9 cellular contexts compared by ENCODE assay signal in the genomic region with DNA sequence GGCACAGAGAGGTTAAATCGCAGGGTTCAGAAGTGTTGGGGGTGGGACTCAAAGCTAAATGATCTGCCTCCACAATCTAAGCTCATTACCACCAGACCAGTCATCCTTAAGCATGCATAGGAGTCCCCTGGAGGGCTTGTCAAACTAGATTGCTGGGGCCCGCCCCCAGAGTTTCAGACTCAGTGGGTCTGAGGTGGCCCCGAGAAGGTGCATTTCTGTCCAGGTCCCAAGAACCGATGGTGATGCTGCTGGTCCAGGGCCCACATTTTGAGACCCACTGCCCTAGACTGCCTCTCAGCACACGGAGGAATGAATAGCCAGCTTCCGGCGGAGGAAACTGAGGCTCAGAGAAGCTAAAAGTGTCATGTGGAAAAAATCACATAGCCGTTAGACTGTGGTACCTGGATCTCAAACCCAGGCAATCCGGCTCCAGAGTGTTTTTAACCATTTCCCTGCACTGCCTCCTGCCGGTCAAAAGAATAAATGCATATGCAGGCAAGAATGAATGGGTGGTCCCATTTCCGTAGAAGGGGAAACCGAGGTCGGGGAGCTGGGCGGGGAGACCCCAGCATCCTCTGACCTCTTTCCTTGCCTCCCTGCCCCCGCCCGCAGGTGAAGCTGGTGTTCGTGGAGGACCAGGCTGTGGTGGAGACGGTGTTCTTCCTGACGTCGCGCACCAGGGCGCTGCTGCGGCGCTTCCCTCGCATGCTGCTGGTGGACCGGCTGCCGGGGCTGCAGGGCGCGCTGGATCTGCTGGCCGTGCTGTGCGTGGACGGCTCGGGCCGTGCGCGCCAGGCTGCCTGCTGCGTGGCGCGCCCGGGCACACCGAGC. TPM values are rescaled to one million over a fixed set of nuclear protein-coding genes. Genes with fewer than 3 reads are reported as not detected.
DNase-seq lines count a peak whose midpoint lies in the region; ATAC-seq and TF ChIP-seq lines count a peak whose summit lies in the region.
"Had no signal": no experiment of that assay in that cellular context is flagged by ENCODE, and none has a peak within 500 bp of the region (broad histone marks: within the 10 kb centered on the region; RNA-seq: fewer than 3 reads in every experiment).

No MANE protein-coding gene starts in this region.

- ATAC-seq in left cardiac atrium (no peak), upper lobe of left lung (ENCODE audit: low FRiP score in 2 of 2) (no peak), HG02623 (IDR thresholded peaks at IDR 0.05; ENCODE audit: unreplicated experiment) (no peak)
- ATAC-seq: naive thymus-derived CD4-positive, alpha-beta T cell had no signal

- WGBS in upper lobe of left lung, 2 donors, result 81 to 82% methylated on average over 31 to 39 of the region's 41 CpGs

- peaks cover 16% of the 10 kb centered on the region for H3K4me1 ChIP-seq in left ventricle myocardium inferior
- peaks cover 0 to 15% (median 7%) of the 10 kb centered on the region in 4 donors for H3K4me1 ChIP-seq in upper lobe of left lung

- H3K27me3 ChIP-seq in left ventricle myocardium inferior (ENCODE audit: low read depth), result no peaks in the 10 kb centered on the region
- no peaks in the 10 kb centered on the region for H3K27me3 ChIP-seq in WERI-Rb-1 (ENCODE audit: insufficient read depth, low read depth, severe bottlenecking)
- no peaks in the 10 kb centered on the region for H3K27me3 ChIP-seq in upper lobe of left lung

- no peak for TF ChIP-seq POLR2A in upper lobe of left lung (IDR thresholded peaks at IDR 0.05)

- no peak overlapping the region for H3K27ac ChIP-seq in left ventricle myocardium inferior (replicated peaks)
- H3K27ac ChIP-seq in WERI-Rb-1, result no peak overlapping the region
- no peak overlapping the region for H3K27ac ChIP-seq in upper lobe of left lung

- intact Hi-C loops in left ventricle myocardium inferior (cut with micrococcal nuclease) (no loop called here), left cardiac atrium (cut with DNase I) (no loop called here)

- DNase-seq in left ventricle myocardium inferior, result no peak
- no peak for DNase-seq in left cardiac atrium
- DNase-seq in WERI-Rb-1, result peak; percentile 16
- peak; percentile 28 for DNase-seq in fibroblast of pulmonary artery (ENCODE audit: low read depth)
- peak in 1 of 2 donors; percentile 76 for DNase-seq in upper lobe of left lung
- DNase-seq in 8988T, result no peak
- DNase-seq in GM19240 (ENCODE audit: insufficient read length, low spot score), result no peak

- peaks cover 8% of the 10 kb centered on the region for H3K36me3 ChIP-seq in left ventricle myocardium inferior
- peaks cover 9% of the 10 kb centered on the region for H3K36me3 ChIP-seq in WERI-Rb-1
- peaks cover 0 to 5% (median 2%) of the 10 kb centered on the region in 4 donors for H3K36me3 ChIP-seq in upper lobe of left lung

- H3K4me3 ChIP-seq in left ventricle myocardium inferior (no peak overlapping the region), WERI-Rb-1 (ENCODE audit: low read depth, low read length) (no peak overlapping the region), fibroblast of pulmonary artery (replicated peaks; ENCODE audit: low read depth, low read length) (no peak overlapping the region), upper lobe of left lung (no peak overlapping the region)

- H3K9me3 ChIP-seq in left ventricle myocardium inferior (replicated peaks) (no peaks in the 10 kb centered on the region), WERI-Rb-1 (ENCODE audit: severe bottlenecking) (no peaks in the 10 kb centered on the region), upper lobe of left lung (no peaks in the 10 kb centered on the region)

- no peak for TF ChIP-seq EP300 in upper lobe of left lung (IDR thresholded peaks at IDR 0.05)

- TF ChIP-seq CTCF in left ventricle myocardium inferior (IDR thresholded peaks at IDR 0.05; ENCODE audit: borderline replicate concordance) (peak; percentile 38), WERI-Rb-1 (IDR thresholded peaks at IDR 0.05; ENCODE audit: low read depth, low read length) (peak; percentile 38; the same call in 1 of the 2 replicates), fibroblast of pulmonary artery (IDR thresholded peaks at IDR 0.05; ENCODE audit: low read length, missing control alignments) (peak; percentile 53), upper lobe of left lung (IDR thresholded peaks at IDR 0.05) (peak; percentile 23 to 47 (median 42))

RNA-seq across cellular contexts. Expression of gene ZSWIM9, which starts 23.8 kb away (rescaled TPM):
- 7.6 TPM for total RNA-seq in left ventricle myocardium inferior
- total RNA-seq in left cardiac atrium, result 1 to 10 TPM; 4.6 to 6.2 TPM
- 10 to 100 TPM in 1 of 6 donors, 1 to 10 TPM in 5; 2.9 to 13.2 (median 8.0) TPM for total RNA-seq in upper lobe of left lung

RNA-seq across cellular contexts. Expression of gene LIG1, which starts 24.1 kb away (rescaled TPM):
- total RNA-seq in left ventricle myocardium inferior (3.4 TPM), left cardiac atrium (1 to 10 TPM; 5.8 to 7.4 TPM), upper lobe of left lung (100 to 1,000 TPM in 1 of 6 donors, 10 to 100 TPM in 5; 11.4 to 113 (median 27.8) TPM)

Comparison
In these comparisons a context has a peak if more than half of its experiments do, and no peak if none do; other contexts are left out.
1. DNase-seq: peak in WERI-Rb-1 (single experiment) and fibroblast of pulmonary artery (single experiment); none in left ventricle myocardium inferior (single experiment), left cardiac atrium (single experiment), 8988T (single experiment) and GM19240 (single experiment).
2. Peak in every context shown above with its lines, with median percentiles within 50 percentile points of each other: CTCF ChIP-seq.